ENCODE assay signal across 8 cellular contexts in the genomic region with DNA sequence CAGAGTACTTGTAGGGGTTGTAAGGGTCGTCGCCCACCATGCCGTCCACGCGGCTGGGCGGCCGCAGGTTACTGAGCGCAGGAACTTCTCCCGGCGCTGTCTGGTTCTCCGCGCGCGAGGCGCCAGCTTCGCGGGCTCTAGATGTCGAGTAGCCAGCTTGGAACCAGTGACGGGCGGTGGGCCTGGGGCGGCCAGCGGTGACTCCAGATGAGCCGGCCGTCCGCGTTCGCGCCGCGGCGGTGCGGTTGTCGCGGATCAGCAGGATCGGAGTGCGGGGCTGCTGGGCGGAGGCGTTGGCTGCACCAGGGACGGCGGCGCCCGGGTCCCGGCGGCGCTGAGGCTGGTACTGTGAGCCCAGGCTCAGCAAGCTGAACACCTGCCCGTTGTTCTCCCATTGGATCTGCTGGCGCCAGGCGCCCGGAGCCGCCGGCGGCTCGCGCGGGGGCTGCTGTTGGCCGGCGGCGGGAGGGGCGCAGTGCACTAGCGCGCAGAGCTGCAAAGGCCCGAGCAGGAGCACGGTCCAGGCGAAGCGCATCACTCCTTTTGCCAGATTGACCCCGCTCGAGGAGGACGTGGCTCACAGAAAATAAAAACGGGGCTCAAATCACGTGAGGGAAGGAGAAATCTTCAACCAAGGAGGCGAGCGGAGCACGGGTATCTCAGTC. TPM values are rescaled to one million over a fixed set of nuclear protein-coding genes. Genes with fewer than 3 reads are reported as not detected.
DNase-seq lines count a peak whose midpoint lies in the region; ATAC-seq and TF ChIP-seq lines count a peak whose summit lies in the region.

No MANE protein-coding gene starts in this region.

- H2AFZ ChIP-seq in neural cell (ENCODE audit: low read depth, low read length), result peak overlapping the region; percentile 14

- TF ChIP-seq EP300 in neural cell (conservative IDR thresholded peaks at IDR 0.05; ENCODE audit: poor library complexity, severe bottlenecking), result no peak

- 0% methylated on average over 7 to 12 of the region's 73 CpGs for WGBS in esophagus squamous epithelium, 2 donors

- H3K27ac ChIP-seq in esophagus squamous epithelium (peak overlapping the region; percentile 19 to 80 (median 54)), neural cell (ENCODE audit: low read length) (no peak overlapping the region)

- H3K9me2 ChIP-seq in neural cell (ENCODE audit: insufficient read depth, low read length), result no peaks in the 10 kb centered on the region

- H3K27me3 ChIP-seq in esophagus squamous epithelium (peaks cover 0 to 20% (median 0%) of the 10 kb centered on the region in 4 donors), neural cell (ENCODE audit: insufficient read depth, low read depth, low read length) (peaks cover 39% of the 10 kb centered on the region)

- intact Hi-C loops in esophagus squamous epithelium (cut with DNase I), result no loop called here

- no peaks in the 10 kb centered on the region for H3K79me2 ChIP-seq in neural cell (replicated peaks; ENCODE audit: insufficient read depth, low read length)

- DNase-seq in NCI-H2196 (lab: John Stamatoyannopoulos, UW; ENCODE audit: unreplicated experiment) (peak; percentile 26), NCI-H2196 treated with DMSO at 0.1 percent for 48 hours (lab: John Stamatoyannopoulos, UW; ENCODE audit: unreplicated experiment) (no peak), T1000 (lab: John Stamatoyannopoulos, UW) (peak; percentile 31), esophagus squamous epithelium (lab: John Stamatoyannopoulos, UW) (no peak), germinal center (ENCODE audit: low spot score) (no peak)

- peak overlapping the region; percentile 55 for H3K9ac ChIP-seq in neural cell (ENCODE audit: low read length)

- no peaks in the 10 kb centered on the region for H3K9me3 ChIP-seq in esophagus squamous epithelium
- H3K9me3 ChIP-seq in neural cell (ENCODE audit: low read length), result no peaks in the 10 kb centered on the region

- H3F3A ChIP-seq in neural cell (ENCODE audit: insufficient read depth, low read length, poor library complexity, severe bottlenecking), result no peaks in the 10 kb centered on the region

- peaks cover 0 to 15% (median 0%) of the 10 kb centered on the region in 3 donors for H3K36me3 ChIP-seq in esophagus squamous epithelium
- H3K36me3 ChIP-seq in neural cell (ENCODE audit: insufficient read depth, low read length), result no peaks in the 10 kb centered on the region

- H3K4me2 ChIP-seq in neural cell (ENCODE audit: low read length), result peak overlapping the region; percentile 76

- no peak for TF ChIP-seq RAD21 in neural cell (conservative IDR thresholded peaks at IDR 0.05)

- ATAC-seq in HG02610 (IDR thresholded peaks at IDR 0.05; ENCODE audit: unreplicated experiment) (peak; percentile 34), HG03095 (IDR thresholded peaks at IDR 0.05; ENCODE audit: unreplicated experiment) (no peak)

- H3K4me3 ChIP-seq in esophagus squamous epithelium (peak overlapping the region; percentile 50 to 74 (median 54)), neural cell (ENCODE audit: low read length) (peak overlapping the region; percentile 75)

- TF ChIP-seq CTCF in esophagus squamous epithelium (IDR thresholded peaks at IDR 0.05) (no peak), neural cell (IDR thresholded peaks at IDR 0.05; ENCODE audit: poor library complexity, severe bottlenecking) (no peak)

- no peaks in the 10 kb centered on the region for H4K20me1 ChIP-seq in neural cell (ENCODE audit: insufficient read depth)

- TF ChIP-seq POLR2A in esophagus squamous epithelium (IDR thresholded peaks at IDR 0.05), result no peak

- H3K4me1 ChIP-seq in esophagus squamous epithelium, result peaks cover 0 to 30% (median 6%) of the 10 kb centered on the region in 3 donors

TF ChIP-seq in neural cell, 6 proteins besides CTCF, POLR2A, EP300 and RAD21:
- no peak for TF ChIP-seq SMC3 (conservative IDR thresholded peaks at IDR 0.05; ENCODE audit: poor library complexity)
- TF ChIP-seq MXI1 (conservative IDR thresholded peaks at IDR 0.05; ENCODE audit: poor library complexity, severe bottlenecking), result peak; percentile 18
- TF ChIP-seq TAF1 (IDR thresholded peaks at IDR 0.05; ENCODE audit: low read depth), result no peak
- TF ChIP-seq, protein P1, sequence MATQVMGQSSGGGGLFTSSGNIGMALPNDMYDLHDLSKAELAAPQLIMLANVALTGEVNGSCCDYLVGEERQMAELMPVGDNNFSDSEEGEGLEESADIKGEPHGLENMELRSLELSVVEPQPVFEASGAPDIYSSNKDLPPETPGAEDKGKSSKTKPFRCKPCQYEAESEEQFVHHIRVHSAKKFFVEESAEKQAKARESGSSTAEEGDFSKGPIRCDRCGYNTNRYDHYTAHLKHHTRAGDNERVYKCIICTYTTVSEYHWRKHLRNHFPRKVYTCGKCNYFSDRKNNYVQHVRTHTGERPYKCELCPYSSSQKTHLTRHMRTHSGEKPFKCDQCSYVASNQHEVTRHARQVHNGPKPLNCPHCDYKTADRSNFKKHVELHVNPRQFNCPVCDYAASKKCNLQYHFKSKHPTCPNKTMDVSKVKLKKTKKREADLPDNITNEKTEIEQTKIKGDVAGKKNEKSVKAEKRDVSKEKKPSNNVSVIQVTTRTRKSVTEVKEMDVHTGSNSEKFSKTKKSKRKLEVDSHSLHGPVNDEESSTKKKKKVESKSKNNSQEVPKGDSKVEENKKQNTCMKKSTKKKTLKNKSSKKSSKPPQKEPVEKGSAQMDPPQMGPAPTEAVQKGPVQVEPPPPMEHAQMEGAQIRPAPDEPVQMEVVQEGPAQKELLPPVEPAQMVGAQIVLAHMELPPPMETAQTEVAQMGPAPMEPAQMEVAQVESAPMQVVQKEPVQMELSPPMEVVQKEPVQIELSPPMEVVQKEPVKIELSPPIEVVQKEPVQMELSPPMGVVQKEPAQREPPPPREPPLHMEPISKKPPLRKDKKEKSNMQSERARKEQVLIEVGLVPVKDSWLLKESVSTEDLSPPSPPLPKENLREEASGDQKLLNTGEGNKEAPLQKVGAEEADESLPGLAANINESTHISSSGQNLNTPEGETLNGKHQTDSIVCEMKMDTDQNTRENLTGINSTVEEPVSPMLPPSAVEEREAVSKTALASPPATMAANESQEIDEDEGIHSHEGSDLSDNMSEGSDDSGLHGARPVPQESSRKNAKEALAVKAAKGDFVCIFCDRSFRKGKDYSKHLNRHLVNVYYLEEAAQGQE (IDR thresholded peaks at IDR 0.05; ENCODE audit: borderline replicate concordance), result no peak
- peak; percentile 17 for TF ChIP-seq POLR2AphosphoS5 (IDR thresholded peaks at IDR 0.05)
- TF ChIP-seq EZH2 (IDR thresholded peaks at IDR 0.05; ENCODE audit: borderline replicate concordance, insufficient read depth, low read length, poor library complexity, severe bottlenecking), result peak; percentile 37

RNA-seq across cellular contexts. Expression of a gene that starts 0.5 kb away (rescaled TPM):
- total RNA-seq in esophagus squamous epithelium, result 1 to 10 TPM; 1.4 to 9.9 (median 6.6) TPM
- polyA plus RNA-seq in neural cell, result 0.06 and 0.52 TPM in 2 replicates
- polyA minus RNA-seq in neural cell, result under 0.01 and 0.35 TPM in 2 replicates

RNA-seq across cellular contexts. Expression of a gene that starts 51.8 kb away (rescaled TPM):
- under 1 TPM in 2 of 4 donors, not detected in 2; 0.18 to 0.57 TPM for total RNA-seq in esophagus squamous epithelium
- 0.14 TPM in 1 of 2 replicates, not detected in the other for polyA plus RNA-seq in neural cell
- polyA minus RNA-seq in neural cell, result 0.49 TPM in 1 of 2 replicates, not detected in the other

Comparison
In these comparisons a context has a peak if more than half of its experiments do, and no peak if none do; other contexts are left out.
1. DNase-seq: peak in NCI-H2196 (single experiment) and T1000 (single experiment); none in NCI-H2196 treated with DMSO at 0.1 percent for 48 hours (single experiment), esophagus squamous epithelium (single experiment) and germinal center (single experiment).